Comparison of ENCODE assay signal across 9 cellular contexts in genomic region chr20:23125625-23126191, GRCh38. TPM values are rescaled to one million over a fixed set of nuclear protein-coding genes. Genes with fewer than 3 reads are reported as not detected.
DNase-seq lines count a peak whose midpoint lies in the region; ATAC-seq and TF ChIP-seq lines count a peak whose summit lies in the region.
"Had no signal": no experiment of that assay in that cellular context is flagged by ENCODE, and none has a peak within 500 bp of the region (broad histone marks: within the 10 kb centered on the region; RNA-seq: fewer than 3 reads in every experiment).

No MANE protein-coding gene starts in this region.

- intact Hi-C loops in OCI-LY7 (cut with micrococcal nuclease; ENCODE audit: unreplicated experiment): no loop called here
- intact Hi-C loops in sciatic nerve (cut with DNase I): no loop called here

- H3K4me3 ChIP-seq in OCI-LY7 (ENCODE audit: low read depth, low read length, poor library complexity, severe bottlenecking) (no peak overlapping the region), foreskin fibroblast (ENCODE audit: low read depth in 1 of 2, low read length in 2 of 2) (no peak overlapping the region)

- no peaks in the 10 kb centered on the region for H4K20me1 ChIP-seq in OCI-LY7 (ENCODE audit: insufficient read depth, low read length)

- H3K4me2 ChIP-seq in OCI-LY7 (ENCODE audit: low read length): no peak overlapping the region

- CTCF ChIA-PET in OCI-LY7 (lab: Charles Lee; ENCODE audit: unreplicated experiment): interaction anchor here (0.5 kb wide), 1 partner anchor 13 kb away, joined by 3 read pairs; no protein-coding TSS in a partner anchor

- no peak for TF ChIP-seq CTCF in OCI-LY7 (conservative IDR thresholded peaks at IDR 0.05; ENCODE audit: low read length)
- no peak for TF ChIP-seq CTCF in foreskin fibroblast (IDR thresholded peaks at IDR 0.05; ENCODE audit: low read depth, low read length)

- ATAC-seq in GM19025 (IDR thresholded peaks at IDR 0.05; ENCODE audit: low read depth, unreplicated experiment) (peak; percentile 55), sciatic nerve (peak; percentile 67), HG03571 (IDR thresholded peaks at IDR 0.05; ENCODE audit: unreplicated experiment) (no peak)
- ATAC-seq: Panc1 had no signal

- H3K79me2 ChIP-seq in OCI-LY7 (ENCODE audit: insufficient read depth, low read depth, low read length): no peaks in the 10 kb centered on the region

- no peaks in the 10 kb centered on the region for H3K9me3 ChIP-seq in OCI-LY7 (ENCODE audit: low read length)

- POLR2A ChIA-PET in OCI-LY7 (lab: Charles Lee): no interaction called here

- DNase-seq in OCI-LY7 (ENCODE audit: low spot score) (peak; percentile 40), foreskin fibroblast (peak; percentile 42 to 63), sciatic nerve (ENCODE audit: low spot score) (peak; percentile 63), NCI-H187 treated with DMSO at 0.1 percent for 48 hours (lab: John Stamatoyannopoulos, UW) (no peak), RPMI8226 (no peak), NCI-H524 (lab: John Stamatoyannopoulos, UW) (no peak)

- H3K9me2 ChIP-seq in OCI-LY7 (ENCODE audit: insufficient read depth, low read length): no peaks in the 10 kb centered on the region

- no peak overlapping the region for H3K27ac ChIP-seq in OCI-LY7 (ENCODE audit: low read depth, low read length, poor library complexity, severe bottlenecking)

- peaks cover 10% of the 10 kb centered on the region for H3K4me1 ChIP-seq in OCI-LY7 (ENCODE audit: insufficient read depth, low read length, poor library complexity, severe bottlenecking)

- no TSS peak for BruUV-seq in OCI-LY7 (replicated peaks; lab: Mats Ljungman, UMichigan)

- H3K36me3 ChIP-seq in OCI-LY7 (ENCODE audit: insufficient read depth, low read length): no peaks in the 10 kb centered on the region

- H2AFZ ChIP-seq in OCI-LY7 (ENCODE audit: low read length): peak overlapping the region; percentile 34; the same call in 1 of the 2 replicates

RNA-seq across cellular contexts. Expression of gene CD93, which starts 39.6 kb away (rescaled TPM):
- total RNA-seq in OCI-LY7 (2014; rRNA removed; shearing (Covaris generic)): not detected in 2 replicates
- not detected in 2 replicates for total RNA-seq in OCI-LY7 (2022)
- total RNA-seq in sciatic nerve: 81.0 TPM

Comparison
In these comparisons a context has a peak if more than half of its experiments do, and no peak if none do; other contexts are left out.
1. DNase-seq: peak in OCI-LY7 (single experiment), foreskin fibroblast (2 of 2) and sciatic nerve (single experiment); none in NCI-H187 treated with DMSO at 0.1 percent for 48 hours (single experiment), RPMI8226 (single experiment) and NCI-H524 (0 of 2).
2. RNA of gene CD93, which starts 39.6 kb away (total RNA-seq): 81.0 TPM in sciatic nerve (single experiment); not detected in OCI-LY7; every median in the first group is over 10 times any median in the second.